ENCODE assay signal across 34 cellular contexts in the genomic region with DNA sequence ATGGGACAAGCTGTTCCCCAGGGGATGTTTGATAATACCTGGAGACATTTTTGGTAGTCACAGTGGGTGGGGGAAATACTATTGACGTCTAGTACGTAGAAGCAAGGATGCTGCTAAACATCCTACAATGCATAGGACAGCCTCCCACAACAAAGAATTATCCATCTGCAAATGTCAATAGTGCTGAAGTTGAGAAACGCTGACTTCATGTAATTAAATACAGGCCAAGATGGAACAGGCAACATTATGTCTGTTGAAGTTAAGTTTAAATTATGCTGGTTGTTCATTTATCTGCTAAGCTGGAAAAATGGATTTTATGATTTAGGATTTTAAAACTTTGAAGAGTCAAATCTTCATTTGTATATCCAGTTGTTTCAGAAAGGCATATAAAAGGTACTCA.
"Had no signal": no experiment of that assay in that cellular context is flagged by ENCODE, and none has a peak within 500 bp of the region (broad histone marks: within the 10 kb centered on the region; RNA-seq: fewer than 3 reads in every experiment).

No MANE protein-coding gene starts in this region.

- H3K27me3 Mint-ChIP-seq: activated B cell treated with CpG ODN at 0.5 μM for 24 hours; activated CD4-positive, alpha-beta T cell treated with anti-CD3 and anti-CD28 coated beads, Interleukin-2, amount 10 ng/mL, durations not matched to agents 24 days and 14 days had no signal

- H3K27me3 ChIP-seq: adrenal gland had no signal

- H3K9me3 ChIP-seq: adrenal gland had no signal

- H3K4me1 Mint-ChIP-seq: activated B cell treated with CpG ODN at 0.5 μM for 24 hours had no signal

- FAIRE-seq: TTC549 had no signal

- H3K4me1 ChIP-seq: adrenal gland had no signal

- DNase-seq: activated B cell treated with CpG ODN at 0.5 μM for 24 hours; activated CD4-positive, alpha-beta memory T cell treated with anti-CD3 and anti-CD28 coated beads for 36 hours; activated CD4-positive, alpha-beta T cell treated with anti-CD3 and anti-CD28 coated beads for 4 hours; activated CD4-positive, alpha-beta T cell treated with anti-CD3 and anti-CD28 coated beads, Interleukin-2, amount 10 ng/mL, durations not matched to agents 24 days and 14 days; activated CD4-positive, alpha-beta T cell treated with anti-CD3 and anti-CD28 coated beads, Interleukin-2, amount 50 U/mL, for 1 hour; activated CD4-positive, alpha-beta T cell treated with anti-CD3 and anti-CD28 coated beads, Interleukin-2, amount 50 U/mL, for 4 hours; activated CD4-positive, CD25-positive, alpha-beta regulatory T cell treated with anti-CD3 and anti-CD28 coated beads, Interleukin-2, amount 50 U/mL, for 72 hours; activated CD8-positive, alpha-beta memory T cell treated with anti-CD3 and anti-CD28 coated beads, Interleukin-2, amount 50 U/mL, for 4 hours; activated CD8-positive, alpha-beta T cell treated with anti-CD3 and anti-CD28 coated beads for 36 hours; activated effector memory CD4-positive, alpha-beta T cell treated with anti-CD3 and anti-CD28 coated beads, Interleukin-2, amount 50 U/mL, for 16 hours; activated gamma-delta T cell treated with Interleukin-2 at 50 U/mL for 16 hours; activated naive CD4-positive, alpha-beta T cell; activated naive CD4-positive, alpha-beta T cell treated with anti-CD3 and anti-CD28 coated beads for 36 hours; activated naive CD4-positive, alpha-beta T cell treated with anti-CD3 and anti-CD28 coated beads, Interleukin-2, amount 50 U/mL, for 16 hours; activated naive CD8-positive, alpha-beta T cell treated with anti-CD3 and anti-CD28 coated beads for 36 hours; activated T-cell treated with anti-CD3 and anti-CD28 coated beads for 4 hours; activated T-cell treated with anti-CD3 and anti-CD28 coated beads, Interleukin-2, amount 50 U/mL, for 1 hour; activated T-cell treated with anti-CD3 and anti-CD28 coated beads, Interleukin-2, amount 50 U/mL, for 4 hours; activated T-cell treated with anti-CD3 and anti-CD28 coated beads, Interleukin-2, amount 50 U/mL, for 72 hours; adrenal gland; amniotic stem cell; aorta; central memory CD4-positive, alpha-beta T cell; T-helper 1 cell; T-helper 2 cell; T-helper 9 cell had no signal

- H3K36me3 ChIP-seq: adrenal gland had no signal

- H3K36me3 Mint-ChIP-seq: activated CD4-positive, alpha-beta memory T cell treated with anti-CD3 and anti-CD28 coated beads for 36 hours; activated naive CD4-positive, alpha-beta T cell treated with anti-CD3 and anti-CD28 coated beads, Interleukin-2, amount 50 U/mL, for 72 hours; activated naive CD8-positive, alpha-beta T cell treated with anti-CD3 and anti-CD28 coated beads for 36 hours; brain had no signal

- H3K9me3 Mint-ChIP-seq: activated B cell treated with CpG ODN at 0.5 μM for 24 hours; activated CD4-positive, alpha-beta memory T cell treated with anti-CD3 and anti-CD28 coated beads for 36 hours; activated CD4-positive, alpha-beta T cell treated with anti-CD3 and anti-CD28 coated beads, Interleukin-2, amount 10 ng/mL, durations not matched to agents 24 days and 14 days; activated CD8-positive, alpha-beta T cell treated with anti-CD3 and anti-CD28 coated beads for 36 hours; activated naive CD4-positive, alpha-beta T cell treated with anti-CD3 and anti-CD28 coated beads for 36 hours; activated naive CD8-positive, alpha-beta T cell treated with anti-CD3 and anti-CD28 coated beads for 36 hours; activated T-cell treated with anti-CD3 and anti-CD28 coated beads, Interleukin-2, amount 50 U/mL, for 4 hours; activated T-helper 1 cell treated with anti-CD3 and anti-CD28 coated beads, Interleukin-12 subunit alpha, Interleukin-12 subunit beta, Interleukin-2, Interleukin-4 antibody, amounts not matched to agents 30 ng/mL and 10 ng/mL and 1 ng/mL, durations not matched to agents 14 hours and 24 hours and 36 hours; activated T-helper 17 cell treated with anti-CD3 and anti-CD28 coated beads, Interleukin-2, amount 50 U/mL, for 72 hours; brain; T-helper 1 cell treated with Interleukin-12 subunit alpha and Interleukin-12 subunit beta and Interleukin-4 antibody, amounts not matched to agents 30 μg/mL and 1 μg/mL, for 36 hours; T-helper 2 cell treated with Interferon-gamma antibody and Interleukin-4, amounts not matched to agents 5 μg/mL and 100 μg/mL, for 36 hours had no signal

- H3K27ac ChIP-seq: adrenal gland, VCaP had no signal

- H3K4me3 Mint-ChIP-seq: activated B cell treated with CpG ODN at 0.5 μM for 24 hours; activated CD4-positive, alpha-beta memory T cell treated with anti-CD3 and anti-CD28 coated beads for 36 hours; activated CD4-positive, alpha-beta T cell treated with anti-CD3 and anti-CD28 coated beads, Interleukin-2, amount 10 ng/mL, durations not matched to agents 24 days and 14 days; activated CD8-positive, alpha-beta T cell treated with anti-CD3 and anti-CD28 coated beads for 36 hours; activated naive CD4-positive, alpha-beta T cell treated with anti-CD3 and anti-CD28 coated beads for 36 hours; activated naive CD8-positive, alpha-beta T cell treated with anti-CD3 and anti-CD28 coated beads for 36 hours; activated T-cell treated with anti-CD3 and anti-CD28 coated beads, Interleukin-2, amount 50 U/mL, for 4 hours; activated T-cell treated with anti-CD3 and anti-CD28 coated beads, Interleukin-2, amount 50 U/mL, for 72 hours; activated T-helper 1 cell treated with anti-CD3 and anti-CD28 coated beads, Interleukin-12 subunit alpha, Interleukin-12 subunit beta, Interleukin-2, Interleukin-4 antibody, amounts not matched to agents 30 ng/mL and 10 ng/mL and 1 ng/mL, durations not matched to agents 14 hours and 24 hours and 36 hours; activated T-helper 17 cell treated with anti-CD3 and anti-CD28 coated beads, Interleukin-2, amount 50 U/mL, for 72 hours; brain; T-helper 1 cell treated with Interleukin-12 subunit alpha and Interleukin-12 subunit beta and Interleukin-4 antibody, amounts not matched to agents 30 μg/mL and 1 μg/mL, for 36 hours; T-helper 2 cell treated with Interferon-gamma antibody and Interleukin-4, amounts not matched to agents 5 μg/mL and 100 μg/mL, for 36 hours had no signal

- H3K4me3 ChIP-seq: adrenal gland had no signal

- H3K27ac Mint-ChIP-seq: activated B cell treated with CpG ODN at 0.5 μM for 24 hours; activated CD4-positive, alpha-beta memory T cell treated with anti-CD3 and anti-CD28 coated beads for 36 hours; activated CD4-positive, alpha-beta T cell treated with anti-CD3 and anti-CD28 coated beads, Interleukin-2, amount 10 ng/mL, durations not matched to agents 24 days and 14 days; activated CD8-positive, alpha-beta T cell treated with anti-CD3 and anti-CD28 coated beads for 36 hours; activated naive CD4-positive, alpha-beta T cell treated with anti-CD3 and anti-CD28 coated beads for 36 hours; activated naive CD4-positive, alpha-beta T cell treated with anti-CD3 and anti-CD28 coated beads, Interleukin-2, amount 50 U/mL, for 72 hours; activated naive CD8-positive, alpha-beta T cell treated with anti-CD3 and anti-CD28 coated beads for 36 hours; activated T-cell treated with anti-CD3 and anti-CD28 coated beads, Interleukin-2, amount 50 U/mL, for 72 hours; activated T-helper 1 cell treated with anti-CD3 and anti-CD28 coated beads, Interleukin-12 subunit alpha, Interleukin-12 subunit beta, Interleukin-2, Interleukin-4 antibody, amounts not matched to agents 30 ng/mL and 10 ng/mL and 1 ng/mL, durations not matched to agents 14 hours and 24 hours and 36 hours; activated T-helper 17 cell treated with anti-CD3 and anti-CD28 coated beads, Interleukin-2, amount 50 U/mL, for 72 hours; T-helper 1 cell treated with Interleukin-12 subunit alpha and Interleukin-12 subunit beta and Interleukin-4 antibody, amounts not matched to agents 30 μg/mL and 1 μg/mL, for 36 hours; T-helper 2 cell treated with Interferon-gamma antibody and Interleukin-4, amounts not matched to agents 5 μg/mL and 100 μg/mL, for 36 hours had no signal

- ATAC-seq: activated CD8-positive, alpha-beta T cell treated with anti-CD3 and anti-CD28 coated beads for 36 hours; activated naive CD4-positive, alpha-beta T cell treated with anti-CD3 and anti-CD28 coated beads, Interleukin-2, amount 50 U/mL, for 72 hours; activated T-cell treated with anti-CD3 and anti-CD28 coated beads, Interleukin-2, amount 50 U/mL, for 4 hours; activated T-cell treated with anti-CD3 and anti-CD28 coated beads, Interleukin-2, amount 50 U/mL, for 72 hours; activated T-helper 17 cell treated with anti-CD3 and anti-CD28 coated beads, Interleukin-2, amount 50 U/mL, for 72 hours had no signal
